1 cellular context compared by ENCODE assay signal in the genomic region with DNA sequence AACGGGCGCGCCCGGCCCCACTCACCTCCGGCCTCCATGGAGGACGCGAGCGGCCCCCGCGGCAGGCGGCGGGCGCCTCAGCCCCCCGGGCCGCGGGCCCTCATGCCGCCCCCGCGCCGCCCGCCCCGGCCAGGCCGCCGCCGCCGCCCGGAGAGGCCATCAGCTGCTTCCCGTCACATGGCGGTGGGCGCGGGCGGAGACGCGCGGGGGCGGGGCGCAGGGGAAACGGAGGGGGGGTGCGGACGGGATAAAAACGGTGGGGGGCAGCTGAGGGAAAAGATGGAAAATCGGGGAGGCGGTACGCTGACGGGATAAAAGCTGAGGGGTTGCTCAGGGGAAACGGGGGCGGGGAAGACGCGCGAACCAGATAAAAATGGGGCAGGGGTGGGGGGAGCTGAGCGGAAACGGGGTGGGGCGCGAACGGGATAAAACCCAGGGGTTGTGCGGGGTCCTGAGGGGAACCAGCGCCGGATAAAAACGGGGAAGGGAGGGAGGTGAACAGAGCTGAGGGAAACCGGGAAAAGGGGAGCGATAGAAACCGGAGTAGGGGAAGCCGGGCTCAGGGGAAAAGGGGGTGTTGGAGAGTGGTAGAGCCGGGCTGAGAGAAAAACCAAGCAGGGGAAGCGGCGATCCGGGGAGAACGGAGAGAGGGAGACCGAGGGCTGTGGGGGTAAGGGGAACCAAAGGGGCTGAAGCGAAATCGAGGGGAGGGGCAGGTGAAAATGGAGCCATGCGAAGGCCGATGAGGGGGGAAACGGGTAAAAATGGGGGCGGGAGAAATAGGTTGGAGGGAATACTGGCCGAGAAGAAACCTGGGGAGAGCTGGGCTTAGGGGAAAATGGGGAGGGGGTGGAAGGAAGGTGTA.
TF ChIP-seq lines count a peak whose summit lies in the region.

A gene (minus strand): TSS at position 169 of the 865 bp plus-strand sequence. CDS start 131 bp downstream, at position 38.

TF ChIP-seq in HEK293, 187 proteins besides CTCF, POLR2A, EP300 and RAD21 (continued from another document):
- no peak for TF ChIP-seq ZNF19 (tag by site-specific recombination; IDR thresholded peaks at IDR 0.05; ENCODE audit: low read depth)
- TF ChIP-seq, protein P1, sequence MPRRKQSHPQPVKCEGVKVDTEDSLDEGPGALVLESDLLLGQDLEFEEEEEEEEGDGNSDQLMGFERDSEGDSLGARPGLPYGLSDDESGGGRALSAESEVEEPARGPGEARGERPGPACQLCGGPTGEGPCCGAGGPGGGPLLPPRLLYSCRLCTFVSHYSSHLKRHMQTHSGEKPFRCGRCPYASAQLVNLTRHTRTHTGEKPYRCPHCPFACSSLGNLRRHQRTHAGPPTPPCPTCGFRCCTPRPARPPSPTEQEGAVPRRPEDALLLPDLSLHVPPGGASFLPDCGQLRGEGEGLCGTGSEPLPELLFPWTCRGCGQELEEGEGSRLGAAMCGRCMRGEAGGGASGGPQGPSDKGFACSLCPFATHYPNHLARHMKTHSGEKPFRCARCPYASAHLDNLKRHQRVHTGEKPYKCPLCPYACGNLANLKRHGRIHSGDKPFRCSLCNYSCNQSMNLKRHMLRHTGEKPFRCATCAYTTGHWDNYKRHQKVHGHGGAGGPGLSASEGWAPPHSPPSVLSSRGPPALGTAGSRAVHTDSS (tag by site-specific recombination; IDR thresholded peaks at IDR 0.05) = no peak
